2 cellular contexts compared by ENCODE assay signal in the genomic region with DNA sequence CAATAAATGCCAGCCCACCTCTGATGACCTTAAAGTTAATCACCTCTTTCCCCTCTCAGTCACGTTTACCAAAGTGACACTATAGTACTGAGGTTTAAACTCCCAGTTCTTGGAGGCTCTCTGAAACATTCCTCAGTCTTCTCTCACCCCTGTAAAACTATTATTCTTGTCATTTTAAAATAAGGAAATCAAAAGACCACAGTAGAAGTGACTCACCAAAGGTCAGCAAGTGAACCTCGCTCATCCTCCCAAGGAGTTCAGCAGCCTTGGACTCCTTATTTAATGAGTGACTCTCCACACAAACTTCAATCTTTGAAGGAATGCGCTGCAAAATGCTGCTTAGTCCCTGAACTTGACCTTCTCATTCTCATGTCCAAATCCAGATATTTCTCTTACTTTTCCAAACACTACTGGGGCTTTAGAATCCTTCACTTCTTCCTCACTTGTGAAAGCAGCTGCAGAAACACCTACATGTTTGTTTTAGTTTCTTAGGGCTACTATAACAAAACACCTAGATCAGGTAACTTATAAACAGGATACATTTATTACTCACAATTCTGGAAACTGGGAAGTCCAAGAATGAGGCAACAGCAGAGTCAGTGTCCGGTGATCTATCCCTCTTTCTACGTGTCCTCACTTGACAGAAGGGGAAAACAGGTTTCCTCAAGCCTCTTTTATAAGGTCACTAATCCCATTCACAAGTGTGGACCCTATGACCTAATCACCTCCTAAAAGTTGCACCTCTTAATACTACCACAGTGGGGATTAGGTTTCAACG.
A peak's percentile ranks its signal among the peaks of the same experiment; 100 is the strongest.
TF ChIP-seq lines count a peak whose summit lies in the region.

No MANE protein-coding gene starts in this region.

TF ChIP-seq in A549, 52 proteins besides CTCF, POLR2A, EP300 and RAD21 (continued from another document):
- TF ChIP-seq, protein P1, sequence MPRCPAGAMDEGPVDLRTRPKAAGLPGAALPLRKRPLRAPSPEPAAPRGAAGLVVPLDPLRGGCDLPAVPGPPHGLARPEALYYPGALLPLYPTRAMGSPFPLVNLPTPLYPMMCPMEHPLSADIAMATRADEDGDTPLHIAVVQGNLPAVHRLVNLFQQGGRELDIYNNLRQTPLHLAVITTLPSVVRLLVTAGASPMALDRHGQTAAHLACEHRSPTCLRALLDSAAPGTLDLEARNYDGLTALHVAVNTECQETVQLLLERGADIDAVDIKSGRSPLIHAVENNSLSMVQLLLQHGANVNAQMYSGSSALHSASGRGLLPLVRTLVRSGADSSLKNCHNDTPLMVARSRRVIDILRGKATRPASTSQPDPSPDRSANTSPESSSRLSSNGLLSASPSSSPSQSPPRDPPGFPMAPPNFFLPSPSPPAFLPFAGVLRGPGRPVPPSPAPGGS (IDR thresholded peaks at IDR 0.05): no peak
- TF ChIP-seq GATA3 (IDR thresholded peaks at IDR 0.05; ENCODE audit: borderline replicate concordance) (peak; percentile 76; the same call in 1 of the 2 replicates), NR3C1 (IDR thresholded peaks at IDR 0.05) (no peak), FOSL2 (IDR thresholded peaks at IDR 0.05) (peak; percentile 59; the same call in 1 of the 2 replicates), FOSL2 (CRISPR knock-in tag; IDR thresholded peaks at IDR 0.05) (peak; percentile 75), FOSB (CRISPR knock-in tag; IDR thresholded peaks at IDR 0.05) (no peak), JUNB (IDR thresholded peaks at IDR 0.05) (peak; percentile 71), KDM5A (IDR thresholded peaks at IDR 0.05) (no peak), ZFP36 (IDR thresholded peaks at IDR 0.05; ENCODE audit: borderline replicate concordance, partially characterized antibody) (no peak), CEBPB (IDR thresholded peaks at IDR 0.05) (no peak)

TF ChIP-seq in K562, 482 proteins besides CTCF, POLR2A, EP300 and RAD21 (continued from another document):
- TF ChIP-seq, protein P2, sequence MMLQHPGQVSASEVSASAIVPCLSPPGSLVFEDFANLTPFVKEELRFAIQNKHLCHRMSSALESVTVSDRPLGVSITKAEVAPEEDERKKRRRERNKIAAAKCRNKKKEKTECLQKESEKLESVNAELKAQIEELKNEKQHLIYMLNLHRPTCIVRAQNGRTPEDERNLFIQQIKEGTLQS (IDR thresholded peaks at IDR 0.05): 0 out of 2 replicates have a peak, but pooled peaks have one; percentile 13
- TF ChIP-seq, protein P2 (CRISPR knock-in tag; conservative IDR thresholded peaks at IDR 0.05): no peak
TF ChIP-seq in K562: peak in this region for 2.
